Comparison of ENCODE assay signal across 12 cellular contexts in genomic region chr12:93892431-93893210, GRCh38.
DNase-seq lines count a peak whose midpoint lies in the region; ATAC-seq and TF ChIP-seq lines count a peak whose summit lies in the region.
"Had no signal": no experiment of that assay in that cellular context is flagged by ENCODE, and none has a peak within 500 bp of the region (broad histone marks: within the 10 kb centered on the region; RNA-seq: fewer than 3 reads in every experiment).

No MANE protein-coding gene starts in this region.

- TF ChIP-seq CTCF in psoas muscle (IDR thresholded peaks at IDR 0.05): no peak

- WGBS in right cardiac atrium: 53% methylated on average over 14 of the region's 14 CpGs
- WGBS in psoas muscle, 3 donors: 40 to 57% (median 48%) methylated on average over 14 of the region's 14 CpGs

- DNase-seq in H7: peak; percentile 23
- peak; percentile 37 for DNase-seq in NCI-H2227 treated with DMSO at 0.1 percent for 48 hours (lab: John Stamatoyannopoulos, UW)
- DNase-seq in right cardiac atrium: no peak
- no peak for DNase-seq in psoas muscle
- no peak for DNase-seq in cerebellum (ENCODE audit: low spot score)
- DNase-seq in DMS53 treated with DMSO at 0.1 percent for 48 hours (lab: John Stamatoyannopoulos, UW; ENCODE audit: unreplicated experiment): no peak
- DNase-seq in ureter (ENCODE audit: low spot score): no peak
- DNase-seq in islet precursor cell: no peak
- DNase-seq: EL; NCI-H2029 treated with DMSO at 0.1 percent for 48 hours; NK-92 treated with Interleukin-12 subunit alpha and Interleukin-12 subunit beta, amount 100 ng/mL, for 24 hours; SIG-M5 had no signal

- H3K27ac ChIP-seq in right cardiac atrium (ENCODE audit: low read length): peak overlapping the region; percentile 26
- H3K27ac ChIP-seq in psoas muscle: peak overlapping the region; percentile 39

- ATAC-seq in right cardiac atrium (no peak), psoas muscle (no peak)

- H3K4me3 ChIP-seq in H7 (ENCODE audit: insufficient read depth, low read depth, low read length) (no peak overlapping the region), right cardiac atrium (ENCODE audit: low read length) (no peak overlapping the region), psoas muscle (peak overlapping the region; percentile 8)

- peaks cover 11% of the 10 kb centered on the region for H3K4me1 ChIP-seq in right cardiac atrium (ENCODE audit: control insufficient read depth, insufficient read depth, low read length)
- peaks cover 35% of the 10 kb centered on the region for H3K4me1 ChIP-seq in psoas muscle

- H3K9me3 ChIP-seq in right cardiac atrium (ENCODE audit: control insufficient read depth, low read length): no peaks in the 10 kb centered on the region
- H3K9me3 ChIP-seq in psoas muscle: no peaks in the 10 kb centered on the region

- no peaks in the 10 kb centered on the region for H3K27me3 ChIP-seq in H7 (ENCODE audit: control insufficient read depth, insufficient read depth, low read length)
- H3K27me3 ChIP-seq in right cardiac atrium (ENCODE audit: control insufficient read depth, insufficient read depth): no peaks in the 10 kb centered on the region
- H3K27me3 ChIP-seq in psoas muscle (ENCODE audit: insufficient read depth in 3 of 3, low read length in 2 of 3): no peaks in the 10 kb centered on the region

- no peaks in the 10 kb centered on the region for H3K36me3 ChIP-seq in H7 (replicated peaks; ENCODE audit: control insufficient read depth, insufficient read depth, low read length)
- H3K36me3 ChIP-seq in psoas muscle (ENCODE audit: insufficient read depth in 1 of 2, low read depth in 1 of 2): no peaks in the 10 kb centered on the region

- intact Hi-C loops in right cardiac atrium (cut with DNase I): loop anchor here in 2 of 4 donors (10.0 kb wide), 3 partner anchors 78 to 328 kb away; no protein-coding TSS in a partner anchor
- intact Hi-C loops in psoas muscle (cut with DNase I): loop anchor here (5.0 to 10.0 kb wide), 4 partner anchors 75 to 318 kb away; partner anchors contain the start of gene SOCS2 (in 1 of the 2)

Comparison
In these comparisons a context has a peak if more than half of its experiments do, and no peak if none do; other contexts are left out.
1. DNase-seq: peak in H7 (single experiment) and NCI-H2227 treated with DMSO at 0.1 percent for 48 hours (single experiment); none in right cardiac atrium (0 of 3), psoas muscle (0 of 2), cerebellum (single experiment), DMS53 treated with DMSO at 0.1 percent for 48 hours (single experiment), ureter (single experiment) and islet precursor cell (single experiment).